ENCODE assay signal across 1 cellular context in genomic region chr1:91537281-91538069, GRCh38.
TF ChIP-seq lines count a peak whose summit lies in the region.

No MANE protein-coding gene starts in this region.

TF ChIP-seq in HepG2, 621 proteins besides CTCF, POLR2A, EP300 and RAD21:
- TF ChIP-seq ZNF142 (CRISPR knock-in tag; IDR thresholded peaks at IDR 0.05) (no peak), ZBTB44 (CRISPR knock-in tag; IDR thresholded peaks at IDR 0.05) (no peak), ZNF207 (IDR thresholded peaks at IDR 0.05; ENCODE audit: borderline replicate concordance) (no peak), ZBTB46 (CRISPR knock-in tag; IDR thresholded peaks at IDR 0.05; ENCODE audit: borderline replicate concordance) (no peak), PCBP2 (optimal IDR thresholded peaks at IDR 0.05; ENCODE audit: low read depth, low read length, poor library complexity, severe bottlenecking) (no peak), ZNF230 (CRISPR knock-in tag; IDR thresholded peaks at IDR 0.05) (no peak), ZNF441 (CRISPR knock-in tag; IDR thresholded peaks at IDR 0.05; ENCODE audit: borderline replicate concordance) (no peak), ZNF674 (CRISPR knock-in tag; IDR thresholded peaks at IDR 0.05; ENCODE audit: low read depth) (no peak), ZNF281 (CRISPR knock-in tag; IDR thresholded peaks at IDR 0.05; ENCODE audit: borderline replicate concordance) (no peak), TFDP2 (CRISPR knock-in tag; IDR thresholded peaks at IDR 0.05) (no peak), NFYB (CRISPR knock-in tag; IDR thresholded peaks at IDR 0.05) (no peak), IKZF5 (CRISPR knock-in tag; IDR thresholded peaks at IDR 0.05) (no peak)
TF ChIP-seq in HepG2: peak in this region for 0.
